Comparison of ENCODE assay signal across 33 cellular contexts in genomic region chr3:158226429-158226828, GRCh38.
"Had no signal": no experiment of that assay in that cellular context is flagged by ENCODE, and none has a peak within 500 bp of the region (broad histone marks: within the 10 kb centered on the region; RNA-seq: fewer than 3 reads in every experiment).

No MANE protein-coding gene starts in this region.

- H3K9me3 ChIP-seq: adrenal gland, body of pancreas, esophagus muscularis mucosa, gastrocnemius medialis, heart left ventricle had no signal

- FAIRE-seq: colon had no signal

- H3K27ac ChIP-seq: adrenal gland, body of pancreas, esophagus muscularis mucosa, foreskin keratinocyte, gastrocnemius medialis, heart left ventricle, VCaP had no signal

- H3K4me3 ChIP-seq: adrenal gland, body of pancreas, esophagus muscularis mucosa, gastrocnemius medialis, heart left ventricle had no signal

- ATAC-seq: activated CD8-positive, alpha-beta T cell treated with anti-CD3 and anti-CD28 coated beads for 36 hours; activated naive CD8-positive, alpha-beta T cell treated with anti-CD3 and anti-CD28 coated beads, Interleukin-2, amount 50 U/mL, for 24 hours; body of pancreas; effector memory CD8-positive, alpha-beta T cell; foreskin keratinocyte; gastrocnemius medialis; heart left ventricle; T-helper 17 cell; WTC11 had no signal

- DNase-seq: activated CD4-positive, alpha-beta T cell treated with anti-CD3 and anti-CD28 coated beads for 1 hour; activated CD4-positive, alpha-beta T cell treated with anti-CD3 and anti-CD28 coated beads for 4 hours; activated CD4-positive, alpha-beta T cell treated with anti-CD3 and anti-CD28 coated beads, Interleukin-2, amount 50 U/mL, for 1 hour; activated CD4-positive, alpha-beta T cell treated with anti-CD3 and anti-CD28 coated beads, Interleukin-2, amount 50 U/mL, for 48 hours; activated CD8-positive, alpha-beta memory T cell treated with anti-CD3 and anti-CD28 coated beads for 24 hours; activated CD8-positive, alpha-beta T cell treated with anti-CD3 and anti-CD28 coated beads for 36 hours; activated effector memory CD4-positive, alpha-beta T cell treated with anti-CD3 and anti-CD28 coated beads, Interleukin-2, amount 50 U/mL, for 16 hours; activated naive CD4-positive, alpha-beta T cell treated with anti-CD3 and anti-CD28 coated beads for 36 hours; activated naive CD8-positive, alpha-beta T cell treated with anti-CD3 and anti-CD28 coated beads for 36 hours; activated naive CD8-positive, alpha-beta T cell treated with anti-CD3 and anti-CD28 coated beads, Interleukin-2, amount 50 U/mL, for 24 hours; activated T-cell treated with anti-CD3 and anti-CD28 coated beads, Interleukin-2, amount 50 U/mL, for 1 hour; activated T-cell treated with anti-CD3 and anti-CD28 coated beads, Interleukin-2, amount 50 U/mL, for 48 hours; adrenal gland; amygdala; aorta; body of pancreas; caudate nucleus; cortex of kidney; dermis blood vessel endothelial cell; effector CD4-positive, alpha-beta T cell; effector memory CD8-positive, alpha-beta T cell; erythroblast; foreskin keratinocyte; gastrocnemius medialis; glutamatergic neuron; heart left ventricle; T-helper 1 cell; T-helper 17 cell; T1000 had no signal

- H3K27me3 ChIP-seq: adrenal gland, body of pancreas, esophagus muscularis mucosa, foreskin keratinocyte, gastrocnemius medialis, heart left ventricle had no signal

- H3K36me3 ChIP-seq: adrenal gland, esophagus muscularis mucosa, gastrocnemius medialis, heart left ventricle had no signal

- H3K4me1 ChIP-seq: body of pancreas, esophagus muscularis mucosa, gastrocnemius medialis, heart left ventricle had no signal
